ENCODE assay signal across 29 cellular contexts in the genomic region with DNA sequence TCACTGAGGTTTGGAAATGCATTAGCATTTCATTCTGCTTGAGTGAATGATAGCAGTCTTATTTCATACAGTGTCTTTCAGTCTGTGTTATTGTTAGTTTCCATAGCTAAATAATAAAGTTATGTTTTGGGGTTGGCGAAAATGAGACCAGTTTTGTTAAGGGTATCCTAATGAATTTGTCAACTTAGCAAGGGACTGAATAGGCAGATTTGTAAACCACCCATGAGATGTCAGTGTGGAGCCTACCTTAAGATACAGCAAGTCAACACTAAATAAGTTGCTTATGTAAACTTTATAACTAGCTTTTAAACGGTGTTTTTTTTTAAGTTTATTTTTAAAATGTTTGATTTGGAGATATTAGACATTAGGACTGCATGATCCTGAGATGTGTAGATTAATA.
"Had no signal": no experiment of that assay in that cellular context is flagged by ENCODE, and none has a peak within 500 bp of the region (broad histone marks: within the 10 kb centered on the region; RNA-seq: fewer than 3 reads in every experiment).

No MANE protein-coding gene starts in this region.

- H3K27me3 ChIP-seq: foreskin keratinocyte, gastroesophageal sphincter, heart left ventricle, hepatocyte, right atrium auricular region, stomach, thyroid gland, vagina had no signal

- H3K4me3 Mint-ChIP-seq: dendritic cell treated with granulocyte-macrophage colony-stimulating factor and Interleukin-4, amounts not matched to agents 40 ng/mL and 50 ng/mL, for 4 days; endodermal cell; mesothelial cell of epicardium; naive thymus-derived CD4-positive, alpha-beta T cell; nephron; stimulated activated effector memory CD8-positive, alpha-beta T cell treated with anti-CD3 and anti-CD28 coated beads, Interleukin-12 subunit alpha, Interleukin-12 subunit beta, amount 100 ng/mL, for 72 hours had no signal

- H3K36me3 ChIP-seq: prostate gland had no signal

- H3K9me3 ChIP-seq: gastroesophageal sphincter, heart left ventricle, prostate gland, right atrium auricular region, stomach, thyroid gland, vagina had no signal

- H3K4me2 ChIP-seq: hepatocyte, smooth muscle cell had no signal

- H3K27me3 Mint-ChIP-seq: dendritic cell treated with granulocyte-macrophage colony-stimulating factor and Interleukin-4, amounts not matched to agents 40 ng/mL and 50 ng/mL, for 4 days; naive thymus-derived CD4-positive, alpha-beta T cell had no signal

- H3K4me1 ChIP-seq: foreskin keratinocyte, prostate gland, right atrium auricular region, thyroid gland, vagina had no signal

- H3K4me3 ChIP-seq: gastroesophageal sphincter, heart left ventricle, hepatocyte, lung, prostate gland, right atrium auricular region, smooth muscle cell, stomach, thyroid gland, vagina had no signal

- ATAC-seq: esophagus mucosa; foreskin keratinocyte; gastroesophageal sphincter; heart left ventricle; left lobe of liver; naive thymus-derived CD4-positive, alpha-beta T cell; sciatic nerve; stimulated activated effector memory CD8-positive, alpha-beta T cell treated with anti-CD3 and anti-CD28 coated beads, Interleukin-12 subunit alpha, Interleukin-12 subunit beta, amount 100 ng/mL, for 72 hours had no signal

- DNase-seq: effector CD8-positive, alpha-beta T cell; endodermal cell; foreskin keratinocyte; heart left ventricle; kidney; mesenchymal stem cell; naive thymus-derived CD4-positive, alpha-beta T cell; nucleus accumbens; stimulated activated CD4-positive, alpha-beta T cell treated with anti-CD3 and anti-CD28 coated beads, Interleukin-2, amount 100 ng/mL, for 24 hours; stimulated activated CD4-positive, alpha-beta T cell treated with anti-CD3 and anti-CD28 coated beads, Interleukin-4, amount 100 ng/mL, for 24 hours; stimulated activated naive CD4-positive, alpha-beta T cell treated with Interleukin-2 at 50 U/mL for 16 hours; stomach; thyroid gland; trophoblast cell had no signal

- H3K27ac ChIP-seq: epithelial cell of prostate, foreskin keratinocyte, gastroesophageal sphincter, heart left ventricle, hepatocyte, prostate gland, right atrium auricular region, stomach, thyroid gland, vagina had no signal

- H3K4me1 Mint-ChIP-seq: endodermal cell, mesothelial cell of epicardium, nephron had no signal

- H3K27ac Mint-ChIP-seq: dendritic cell treated with granulocyte-macrophage colony-stimulating factor and Interleukin-4, amounts not matched to agents 40 ng/mL and 50 ng/mL, for 4 days; endodermal cell; mesothelial cell of epicardium; nephron had no signal

- H3K9me3 Mint-ChIP-seq: dendritic cell treated with granulocyte-macrophage colony-stimulating factor and Interleukin-4, amounts not matched to agents 40 ng/mL and 50 ng/mL, for 4 days; endodermal cell; mesothelial cell of epicardium; nephron; stimulated activated effector memory CD8-positive, alpha-beta T cell treated with anti-CD3 and anti-CD28 coated beads, Interleukin-12 subunit alpha, Interleukin-12 subunit beta, amount 100 ng/mL, for 72 hours had no signal

- H2AFZ ChIP-seq: hepatocyte had no signal
